In the genomic region with DNA sequence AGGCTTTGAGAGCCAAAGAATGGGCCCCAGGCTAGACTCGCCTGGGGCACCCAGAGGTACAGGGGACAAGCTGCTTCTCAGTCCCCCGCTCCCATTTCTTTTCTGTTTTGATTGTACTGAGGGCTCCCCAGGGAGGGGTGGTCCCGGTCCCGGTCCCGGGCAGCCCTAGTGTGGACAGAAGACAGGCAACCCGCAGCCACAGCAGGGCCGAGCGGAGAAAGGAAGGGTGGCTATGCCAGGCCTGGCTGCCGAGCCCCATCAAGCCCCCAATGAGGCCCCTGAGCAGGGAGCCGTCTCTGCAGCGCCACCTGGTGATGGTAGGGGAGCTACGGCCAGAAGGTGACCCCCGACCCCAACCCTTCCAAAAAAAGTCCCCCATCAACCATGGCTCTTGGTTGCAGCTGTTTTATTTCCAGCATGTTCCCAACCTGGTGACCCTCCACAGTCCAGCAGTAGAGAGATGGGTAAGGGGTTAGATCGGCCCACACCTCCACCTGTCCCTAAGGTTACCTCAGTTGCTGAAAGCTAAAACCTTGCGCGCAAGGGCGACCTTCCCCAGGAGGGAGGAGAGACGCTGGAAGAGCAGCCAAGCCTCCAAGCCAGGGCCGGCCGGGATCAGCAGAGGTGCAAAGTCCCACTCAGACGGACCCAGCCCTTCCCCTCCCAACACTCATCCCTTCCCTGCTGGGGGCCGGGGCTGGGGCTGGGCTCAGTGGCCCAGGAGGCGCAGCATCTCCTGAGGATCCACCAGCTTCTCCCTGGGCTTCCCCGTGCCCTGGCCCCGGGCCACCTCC, we compare ENCODE assay signal across 8 cellular contexts. TPM values are rescaled to one million over a fixed set of nuclear protein-coding genes. Genes with fewer than 3 reads are reported as not detected.
A peak's percentile ranks its signal among the peaks of the same experiment; 100 is the strongest.
DNase-seq lines count a peak whose midpoint lies in the region; ATAC-seq, FAIRE-seq and TF ChIP-seq lines count a peak whose summit lies in the region.

No MANE protein-coding gene starts in this region.

- H3K79me2 ChIP-seq in DOHH2 (ENCODE audit: control insufficient read depth, low read length) (no peaks in the 10 kb centered on the region), Karpas-422 (ENCODE audit: low read length) (no peaks in the 10 kb centered on the region)

- H3K36me3 ChIP-seq in DOHH2 (ENCODE audit: control insufficient read depth, low read length), result no peaks in the 10 kb centered on the region
- no peaks in the 10 kb centered on the region for H3K36me3 ChIP-seq in Karpas-422 (ENCODE audit: insufficient read depth, low read length)
- H3K36me3 ChIP-seq in bronchial epithelial cell (ENCODE audit: control insufficient read depth, insufficient read depth, low read length), result peaks cover 6% of the 10 kb centered on the region

- H4K20me1 ChIP-seq in DOHH2 (ENCODE audit: control insufficient read depth, insufficient read depth, low read depth, low read length) (no peaks in the 10 kb centered on the region), Karpas-422 (ENCODE audit: insufficient read depth, low read depth, low read length) (no peaks in the 10 kb centered on the region)

- H3K27ac Mint-ChIP-seq in WTC11, result no peak overlapping the region

- H3F3A ChIP-seq in DOHH2 (ENCODE audit: control insufficient read depth, insufficient read depth), result 0 out of 2 replicates have a peak, but pooled peaks cover 2% of the 10 kb centered on the region

- H3K4me2 ChIP-seq in DOHH2 (ENCODE audit: low read length), result no peak overlapping the region
- no peak overlapping the region for H3K4me2 ChIP-seq in Karpas-422 (ENCODE audit: low read depth, low read length, poor library complexity, severe bottlenecking)

- H3K27ac ChIP-seq in DOHH2 (ENCODE audit: low read depth, low read length), result no peak overlapping the region
- no peak overlapping the region for H3K27ac ChIP-seq in Karpas-422 (ENCODE audit: low read length)

- no peak for FAIRE-seq in bronchial epithelial cell (lab: Jason Lieb, UNC)

- H3K4me1 ChIP-seq in DOHH2 (ENCODE audit: control insufficient read depth, low read length) (peaks cover 8% of the 10 kb centered on the region), Karpas-422 (ENCODE audit: low read length) (peaks cover 8% of the 10 kb centered on the region)

- POLR2A ChIA-PET in WTC11 (lab: Charles Lee), result interaction anchor here (0.9 to 2.2 kb wide), 5 partner anchors 10 to 98 kb away, joined by 3 to 8 read pairs (median 6); a partner anchor contains a TSS

- peaks cover 49% of the 10 kb centered on the region for H3K27me3 Mint-ChIP-seq in WTC11 (ENCODE audit: low read depth)

- no peaks in the 10 kb centered on the region for H3K9me2 ChIP-seq in DOHH2 (replicated peaks; ENCODE audit: control insufficient read depth, low read length)
- H3K9me2 ChIP-seq in Karpas-422 (replicated peaks; ENCODE audit: insufficient read depth, low read length), result no peaks in the 10 kb centered on the region

- ATAC-seq in WTC11 (peak; percentile 67), GM18870 (IDR thresholded peaks at IDR 0.05; ENCODE audit: unreplicated experiment) (no peak)

- peaks cover 9% of the 10 kb centered on the region; the same call in 1 of the 2 replicates for H3K36me3 Mint-ChIP-seq in WTC11

- TF ChIP-seq CTCF in DOHH2 (IDR thresholded peaks at IDR 0.05; ENCODE audit: low read depth, low read length, poor library complexity, severe bottlenecking), result peak; percentile 94
- TF ChIP-seq CTCF in WTC11 (IDR thresholded peaks at IDR 0.05), result peak; percentile 70; the same call in 1 of the 2 replicates
- TF ChIP-seq CTCF in bronchial epithelial cell (IDR thresholded peaks at IDR 0.05; ENCODE audit: insufficient read depth, low read length, severe bottlenecking), result peak; percentile 67

- 0 out of 2 replicates have a peak overlapping the region, but pooled peaks have one; percentile 24 for H3K9ac ChIP-seq in Karpas-422 (ENCODE audit: low read length)

- H3K9me3 ChIP-seq in DOHH2 (ENCODE audit: control insufficient read depth, insufficient read depth, low read length) (no peaks in the 10 kb centered on the region), Karpas-422 (ENCODE audit: low read length) (no peaks in the 10 kb centered on the region)

- no peak overlapping the region; the same call in 1 of the 2 replicates for H2AFZ ChIP-seq in Karpas-422 (ENCODE audit: low read length)

- no peak overlapping the region for H3K4me3 ChIP-seq in DOHH2 (ENCODE audit: low read length)
- H3K4me3 ChIP-seq in Karpas-422 (ENCODE audit: low read length), result no peak overlapping the region
- no peak overlapping the region for H3K4me3 ChIP-seq in bronchial epithelial cell (ENCODE audit: low read depth, low read length)

- DNase-seq in Karpas-422, result peak; percentile 91
- DNase-seq in WTC11 (ENCODE audit: low spot score), result peak; percentile 91
- no peak for DNase-seq in bronchial epithelial cell (ENCODE audit: low read depth)
- DNase-seq in left kidney (ENCODE audit: low read depth, low spot score), result peak; percentile 92
- peak; percentile 68 to 78 for DNase-seq in stimulated activated CD4-positive, alpha-beta T cell treated with anti-CD3 and anti-CD28 coated beads, Interleukin-4, amount 100 ng/mL, for 48 hours (ENCODE audit: low read depth in 2 of 2)
- no peak for DNase-seq in NCI-H2107 (lab: John Stamatoyannopoulos, UW)

- peaks cover 16% of the 10 kb centered on the region for H3K4me1 Mint-ChIP-seq in WTC11

- CTCF ChIA-PET in WTC11 (lab: Charles Lee), result interaction anchor here (0.6 to 14.0 kb wide), 65 partner anchors 8 to 617 kb away, joined by 3 to 347 read pairs (median 5); a partner anchor contains a TSS

- H3K4me3 Mint-ChIP-seq in WTC11, result peak overlapping the region; percentile 57

- no peaks in the 10 kb centered on the region for H3K9me3 Mint-ChIP-seq in WTC11

- H3K27me3 ChIP-seq in DOHH2 (ENCODE audit: control insufficient read depth, low read length) (peaks cover 34% of the 10 kb centered on the region), Karpas-422 (ENCODE audit: low read length) (no peaks in the 10 kb centered on the region), bronchial epithelial cell (ENCODE audit: control insufficient read depth, insufficient read depth, low read length) (peaks cover 32% of the 10 kb centered on the region)

TF ChIP-seq in WTC11, 78 proteins besides CTCF, POLR2A, EP300 and RAD21:
- TF ChIP-seq GTF2I (CRISPR knock-in tag; conservative IDR thresholded peaks at IDR 0.05) (peak; percentile 27; the same call in 1 of the 2 replicates), RORB (CRISPR knock-in tag; IDR thresholded peaks at IDR 0.05) (no peak), ZNF121 (CRISPR knock-in tag; IDR thresholded peaks at IDR 0.05) (peak; percentile 94)
- TF ChIP-seq, protein P1, sequence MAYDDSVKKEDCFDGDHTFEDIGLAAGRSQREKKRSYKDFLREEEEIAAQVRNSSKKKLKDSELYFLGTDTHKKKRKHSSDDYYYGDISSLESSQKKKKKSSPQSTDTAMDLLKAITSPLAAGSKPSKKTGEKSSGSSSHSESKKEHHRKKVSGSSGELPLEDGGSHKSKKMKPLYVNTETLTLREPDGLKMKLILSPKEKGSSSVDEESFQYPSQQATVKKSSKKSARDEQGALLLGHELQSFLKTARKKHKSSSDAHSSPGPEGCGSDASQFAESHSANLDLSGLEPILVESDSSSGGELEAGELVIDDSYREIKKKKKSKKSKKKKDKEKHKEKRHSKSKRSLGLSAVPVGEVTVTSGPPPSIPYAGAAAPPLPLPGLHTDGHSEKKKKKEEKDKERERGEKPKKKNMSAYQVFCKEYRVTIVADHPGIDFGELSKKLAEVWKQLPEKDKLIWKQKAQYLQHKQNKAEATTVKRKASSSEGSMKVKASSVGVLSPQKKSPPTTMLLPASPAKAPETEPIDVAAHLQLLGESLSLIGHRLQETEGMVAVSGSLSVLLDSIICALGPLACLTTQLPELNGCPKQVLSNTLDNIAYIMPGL (CRISPR knock-in tag; IDR thresholded peaks at IDR 0.05), result 0 out of 2 replicates have a peak, but pooled peaks have one; percentile 14
- TF ChIP-seq, protein P2, sequence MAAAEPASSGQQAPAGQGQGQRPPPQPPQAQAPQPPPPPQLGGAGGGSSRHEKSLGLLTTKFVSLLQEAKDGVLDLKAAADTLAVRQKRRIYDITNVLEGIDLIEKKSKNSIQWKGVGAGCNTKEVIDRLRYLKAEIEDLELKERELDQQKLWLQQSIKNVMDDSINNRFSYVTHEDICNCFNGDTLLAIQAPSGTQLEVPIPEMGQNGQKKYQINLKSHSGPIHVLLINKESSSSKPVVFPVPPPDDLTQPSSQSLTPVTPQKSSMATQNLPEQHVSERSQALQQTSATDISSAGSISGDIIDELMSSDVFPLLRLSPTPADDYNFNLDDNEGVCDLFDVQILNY (CRISPR knock-in tag; IDR thresholded peaks at IDR 0.05), result no peak
TF ChIP-seq in WTC11: peak in this region for 3.

RNA-seq across cellular contexts. Expression of a gene that starts 2.6 kb away (rescaled TPM):
- not detected in 2 replicates for total RNA-seq in Karpas-422 (2014; rRNA removed; shearing (Covaris generic); ENCODE audit: low replicate concordance)
- total RNA-seq in WTC11 (2021), result 0.14 to 0.31 TPM (median 0.23 TPM) in 3 replicates
- total RNA-seq in bronchial epithelial cell, result under 0.01 and 0.13 TPM in 2 replicates

RNA-seq across cellular contexts. Expression of a gene that starts 10.5 kb away (rescaled TPM):
- 3.2 and 8.4 TPM in 2 replicates for total RNA-seq in Karpas-422 (2014; rRNA removed; shearing (Covaris generic); ENCODE audit: low replicate concordance)
- total RNA-seq in WTC11 (2021), result 46.5 to 52.8 TPM (median 49.7 TPM) in 3 replicates
- total RNA-seq in bronchial epithelial cell, result 30.8 and 49.5 TPM in 2 replicates

RNA-seq across cellular contexts. Expression of a gene that starts 31.1 kb away (rescaled TPM):
- not detected in 2 replicates for total RNA-seq in Karpas-422 (2014; rRNA removed; shearing (Covaris generic); ENCODE audit: low replicate concordance)
- total RNA-seq in WTC11 (2021) (1.1 to 2.2 TPM (median 1.2 TPM) in 3 replicates), bronchial epithelial cell (0.26 TPM in 1 of 2 replicates, not detected in the other)

Comparison
In these comparisons a context has a peak if more than half of its experiments do, and no peak if none do; other contexts are left out.
1. DNase-seq: peak in Karpas-422 (single experiment), WTC11 (single experiment), left kidney (single experiment) and stimulated activated CD4-positive, alpha-beta T cell treated with anti-CD3 and anti-CD28 coated beads, Interleukin-4, amount 100 ng/mL, for 48 hours (2 of 2); none in bronchial epithelial cell (single experiment) and NCI-H2107 (single experiment).
2. Peak in every context shown above with its lines, with median percentiles within 50 percentile points of each other: CTCF ChIP-seq.